12 cellular contexts compared by ENCODE assay signal in genomic region chr5:140342287-140342686, GRCh38. TPM values are rescaled to one million over a fixed set of nuclear protein-coding genes. Genes with fewer than 3 reads are reported as not detected.
DNase-seq lines count a peak whose midpoint lies in the region; ATAC-seq and TF ChIP-seq lines count a peak whose summit lies in the region.
"Had no signal": no experiment of that assay in that cellular context is flagged by ENCODE, and none has a peak within 500 bp of the region (broad histone marks: within the 10 kb centered on the region; RNA-seq: fewer than 3 reads in every experiment).

No MANE protein-coding gene starts in this region.

- POLR2A ChIA-PET in activated CD8-positive, alpha-beta T cell treated with anti-CD3 and anti-CD28 coated beads, Interleukin-2, amount 10 ng/mL, durations not matched to agents 7 days and 5 days (lab: Charles Lee) = interaction anchor here (1.3 kb wide), 1 partner anchor 83 kb away, joined by 3 read pairs; no protein-coding TSS in a partner anchor

- H3K4me1 Mint-ChIP-seq in CD14-positive monocyte = peaks cover 80% of the 10 kb centered on the region
- H3K4me1 Mint-ChIP-seq in activated CD8-positive, alpha-beta T cell treated with anti-CD3 and anti-CD28 coated beads, Interleukin-2, amount 10 ng/mL, durations not matched to agents 7 days and 5 days (ENCODE audit: low read depth) = peaks cover 81% of the 10 kb centered on the region

- peak; percentile 80 for DNase-seq in CD14-positive monocyte (ENCODE audit: low spot score)
- peak; percentile 98 for DNase-seq in KBM-7
- DNase-seq in activated CD8-positive, alpha-beta T cell treated with anti-CD3 and anti-CD28 coated beads, Interleukin-2, amount 10 ng/mL, durations not matched to agents 7 days and 5 days = peak; percentile 69
- DNase-seq in mucosa of gallbladder (ENCODE audit: low spot score) = peak; percentile 42
- no peak for DNase-seq in left colon
- DNase-seq in AG08395 (ENCODE audit: low spot score) = no peak
- DNase-seq: DMS79, erythroblast, NCI-H1436 treated with DMSO at 0.1 percent for 48 hours had no signal

- intact Hi-C loops in CD14-positive monocyte (cut with micrococcal nuclease) = loop anchor here in 1 of 2 donors (5.0 kb wide), 1 partner anchor 35 kb away; no protein-coding TSS in a partner anchor
- intact Hi-C loops in left colon (cut with DNase I, micrococcal nuclease) = no loop called here

- peaks cover 60 to 76% of the 10 kb centered on the region in 2 donors for H3K36me3 Mint-ChIP-seq in CD14-positive monocyte
- H3K36me3 Mint-ChIP-seq in activated CD8-positive, alpha-beta T cell treated with anti-CD3 and anti-CD28 coated beads, Interleukin-2, amount 10 ng/mL, durations not matched to agents 7 days and 5 days (ENCODE audit: low read depth) = peaks cover 66% of the 10 kb centered on the region

- TF ChIP-seq CTCF in CD14-positive monocyte (IDR thresholded peaks at IDR 0.05) = no peak

- peak; percentile 7 for ATAC-seq in activated CD8-positive, alpha-beta T cell treated with anti-CD3 and anti-CD28 coated beads, Interleukin-2, amount 10 ng/mL, durations not matched to agents 7 days and 5 days
- ATAC-seq in left colon = no peak
- ATAC-seq in HG02623 (IDR thresholded peaks at IDR 0.05; ENCODE audit: unreplicated experiment) = no peak
- no peak for ATAC-seq in GM21576 (IDR thresholded peaks at IDR 0.05; ENCODE audit: unreplicated experiment)
- ATAC-seq: HCT116 had no signal

- in situ Hi-C loops in KBM-7 (cut with MboI; ENCODE audit: low pct_unique_long_range_greater_than_20kb, low sequenced_read_pairs) = no loop called here

- peaks cover under 1 to 10% (median 2%) of the 10 kb centered on the region in 3 donors for H3K27me3 Mint-ChIP-seq in CD14-positive monocyte (ENCODE audit: low read depth in 3 of 3)
- H3K27me3 Mint-ChIP-seq in activated CD8-positive, alpha-beta T cell treated with anti-CD3 and anti-CD28 coated beads, Interleukin-2, amount 10 ng/mL, durations not matched to agents 7 days and 5 days (ENCODE audit: low read depth) = no peaks in the 10 kb centered on the region

- peak overlapping the region; percentile 83 to 100 for H3K4me3 Mint-ChIP-seq in CD14-positive monocyte
- peak overlapping the region; percentile 84 for H3K4me3 Mint-ChIP-seq in activated CD8-positive, alpha-beta T cell treated with anti-CD3 and anti-CD28 coated beads, Interleukin-2, amount 10 ng/mL, durations not matched to agents 7 days and 5 days

- peaks cover 0 to 9% (median 2%) of the 10 kb centered on the region in 7 donors for H3K9me3 Mint-ChIP-seq in CD14-positive monocyte
- no peaks in the 10 kb centered on the region for H3K9me3 Mint-ChIP-seq in activated CD8-positive, alpha-beta T cell treated with anti-CD3 and anti-CD28 coated beads, Interleukin-2, amount 10 ng/mL, durations not matched to agents 7 days and 5 days (ENCODE audit: insufficient read depth)

- CTCF ChIA-PET in activated CD8-positive, alpha-beta T cell treated with anti-CD3 and anti-CD28 coated beads, Interleukin-2, amount 10 ng/mL, durations not matched to agents 7 days and 5 days (lab: Charles Lee) = interaction anchor here (1.8 to 15.4 kb wide), 3 partner anchors 10 to 93 kb away, joined by 7 to 796 read pairs (median 39); no protein-coding TSS in a partner anchor

- H3K27ac Mint-ChIP-seq in CD14-positive monocyte = peak overlapping the region; percentile 91 to 98 (median 95)
- peak overlapping the region; percentile 91 for H3K27ac Mint-ChIP-seq in activated CD8-positive, alpha-beta T cell treated with anti-CD3 and anti-CD28 coated beads, Interleukin-2, amount 10 ng/mL, durations not matched to agents 7 days and 5 days

RNA-seq across cellular contexts. Expression of gene HBEGF, which starts 4.1 kb away (rescaled TPM):
- 10 to 100 TPM; 25.2 to 31.6 TPM for polyA plus RNA-seq in CD14-positive monocyte
- 10 to 100 TPM; 12.6 to 13.5 TPM for total RNA-seq in activated CD8-positive, alpha-beta T cell treated with anti-CD3 and anti-CD28 coated beads, Interleukin-2, amount 10 ng/mL, durations not matched to agents 7 days and 5 days
- total RNA-seq in mucosa of gallbladder = 21.2 TPM
- total RNA-seq in left colon = 10 to 100 TPM; 11.4 to 11.9 TPM

RNA-seq across cellular contexts. Expression of gene SLC4A9, which starts 17.7 kb away (rescaled TPM):
- not detected for polyA plus RNA-seq in CD14-positive monocyte
- total RNA-seq in activated CD8-positive, alpha-beta T cell treated with anti-CD3 and anti-CD28 coated beads, Interleukin-2, amount 10 ng/mL, durations not matched to agents 7 days and 5 days = under 1 TPM; 0.13 to 0.16 TPM
- 0.86 TPM for total RNA-seq in mucosa of gallbladder
- total RNA-seq in left colon = under 1 TPM; 0.31 to 0.42 TPM

RNA-seq across cellular contexts. Expression of gene PFDN1, which starts 39.4 kb away (rescaled TPM):
- 100 to 1,000 TPM in 1 of 2 donors, 10 to 100 TPM in 1; 82.2 to 105 TPM for polyA plus RNA-seq in CD14-positive monocyte
- total RNA-seq in activated CD8-positive, alpha-beta T cell treated with anti-CD3 and anti-CD28 coated beads, Interleukin-2, amount 10 ng/mL, durations not matched to agents 7 days and 5 days = 10 to 100 TPM; 62.4 to 64.7 TPM
- total RNA-seq in mucosa of gallbladder (41.8 TPM), left colon (10 to 100 TPM; 37.2 TPM)

RNA-seq across cellular contexts. Expression of gene ANKHD1, which starts 59.3 kb away (rescaled TPM):
- 10 to 100 TPM; 29.0 to 43.6 TPM for polyA plus RNA-seq in CD14-positive monocyte
- total RNA-seq in activated CD8-positive, alpha-beta T cell treated with anti-CD3 and anti-CD28 coated beads, Interleukin-2, amount 10 ng/mL, durations not matched to agents 7 days and 5 days = 100 to 1,000 TPM; 108 to 112 TPM
- total RNA-seq in mucosa of gallbladder (116 TPM), left colon (100 to 1,000 TPM; 118 to 140 TPM)

Comparison
In these comparisons a context has a peak if more than half of its experiments do, and no peak if none do; other contexts are left out.
1. DNase-seq: peak in CD14-positive monocyte (single experiment), KBM-7 (single experiment), activated CD8-positive, alpha-beta T cell treated with anti-CD3 and anti-CD28 coated beads, Interleukin-2, amount 10 ng/mL, durations not matched to agents 7 days and 5 days (single experiment) and mucosa of gallbladder (single experiment); none in left colon (0 of 2) and AG08395 (single experiment).